In genomic region chr4:179325181-179325580, GRCh38 we compare ENCODE assay signal across 16 cellular contexts.
"Had no signal": no experiment of that assay in that cellular context is flagged by ENCODE, and none has a peak within 500 bp of the region (broad histone marks: within the 10 kb centered on the region; RNA-seq: fewer than 3 reads in every experiment).

No MANE protein-coding gene starts in this region.

- H3K36me3 Mint-ChIP-seq: naive thymus-derived CD8-positive, alpha-beta T cell; stimulated activated memory B cell treated with anti-CD40 and anti-IgM and Interleukin-4, amounts not matched to agents 10 μg/mL and 1 μg/mL and 100 μg/mL, for 72 hours had no signal

- H3K9me3 Mint-ChIP-seq: stimulated activated naive CD8-positive, alpha-beta T cell treated with anti-CD3 and anti-CD28 coated beads, Interleukin-15, Interleukin-2, amounts not matched to agents 100 ng/mL and 50 ng/mL, for 24 hours had no signal

- H3K9me3 ChIP-seq: heart right ventricle, neutrophil, tibial artery, upper lobe of left lung, uterus had no signal

- H3K27ac Mint-ChIP-seq: naive thymus-derived CD8-positive, alpha-beta T cell; stimulated activated memory B cell treated with anti-CD40 and anti-IgM and Interleukin-4, amounts not matched to agents 10 μg/mL and 1 μg/mL and 100 μg/mL, for 72 hours; stimulated activated naive CD8-positive, alpha-beta T cell treated with anti-CD3 and anti-CD28 coated beads, Interleukin-15, Interleukin-2, amounts not matched to agents 100 ng/mL and 50 ng/mL, for 24 hours had no signal

- H3K27me3 ChIP-seq: heart right ventricle, neutrophil, spleen, tibial artery, upper lobe of left lung, uterus had no signal

- DNase-seq: effector CD8-positive, alpha-beta T cell; heart right ventricle; hypothalamus; islet precursor cell; mammary epithelial cell; naive thymus-derived CD8-positive, alpha-beta T cell; spleen; stimulated activated CD4-positive, alpha-beta T cell treated with anti-CD3 and anti-CD28 coated beads, Interleukin-15, amount 100 ng/mL, for 24 hours; stimulated activated CD4-positive, alpha-beta T cell treated with anti-CD3 and anti-CD28 coated beads, Interleukin-1b, Interleukin-23, amount 100 ng/mL, for 48 hours; stimulated activated CD4-positive, alpha-beta T cell treated with anti-CD3 and anti-CD28 coated beads, Interleukin-4, amount 100 ng/mL, for 24 hours; tibial artery; upper lobe of left lung; uterus had no signal

- H3K4me1 ChIP-seq: heart right ventricle, spleen, tibial artery, upper lobe of left lung, uterus had no signal

- H3K27ac ChIP-seq: heart right ventricle, neutrophil, spleen, tibial artery, upper lobe of left lung, uterus had no signal

- H3K4me1 Mint-ChIP-seq: naive thymus-derived CD8-positive, alpha-beta T cell; stimulated activated memory B cell treated with anti-CD40 and anti-IgM and Interleukin-4, amounts not matched to agents 10 μg/mL and 1 μg/mL and 100 μg/mL, for 72 hours had no signal

- H3K27me3 Mint-ChIP-seq: naive thymus-derived CD8-positive, alpha-beta T cell; stimulated activated memory B cell treated with anti-CD40 and anti-IgM and Interleukin-4, amounts not matched to agents 10 μg/mL and 1 μg/mL and 100 μg/mL, for 72 hours; stimulated activated naive CD8-positive, alpha-beta T cell treated with anti-CD3 and anti-CD28 coated beads, Interleukin-15, Interleukin-2, amounts not matched to agents 100 ng/mL and 50 ng/mL, for 24 hours had no signal

- H3K36me3 ChIP-seq: heart right ventricle, neutrophil, spleen, tibial artery, upper lobe of left lung, uterus had no signal

- H3K4me3 ChIP-seq: heart right ventricle, spleen, tibial artery, upper lobe of left lung, uterus had no signal

- H3K4me3 Mint-ChIP-seq: naive thymus-derived CD8-positive, alpha-beta T cell; stimulated activated memory B cell treated with anti-CD40 and anti-IgM and Interleukin-4, amounts not matched to agents 10 μg/mL and 1 μg/mL and 100 μg/mL, for 72 hours; stimulated activated naive CD8-positive, alpha-beta T cell treated with anti-CD3 and anti-CD28 coated beads, Interleukin-15, Interleukin-2, amounts not matched to agents 100 ng/mL and 50 ng/mL, for 24 hours had no signal
